1 cellular context compared by ENCODE assay signal in the genomic region with DNA sequence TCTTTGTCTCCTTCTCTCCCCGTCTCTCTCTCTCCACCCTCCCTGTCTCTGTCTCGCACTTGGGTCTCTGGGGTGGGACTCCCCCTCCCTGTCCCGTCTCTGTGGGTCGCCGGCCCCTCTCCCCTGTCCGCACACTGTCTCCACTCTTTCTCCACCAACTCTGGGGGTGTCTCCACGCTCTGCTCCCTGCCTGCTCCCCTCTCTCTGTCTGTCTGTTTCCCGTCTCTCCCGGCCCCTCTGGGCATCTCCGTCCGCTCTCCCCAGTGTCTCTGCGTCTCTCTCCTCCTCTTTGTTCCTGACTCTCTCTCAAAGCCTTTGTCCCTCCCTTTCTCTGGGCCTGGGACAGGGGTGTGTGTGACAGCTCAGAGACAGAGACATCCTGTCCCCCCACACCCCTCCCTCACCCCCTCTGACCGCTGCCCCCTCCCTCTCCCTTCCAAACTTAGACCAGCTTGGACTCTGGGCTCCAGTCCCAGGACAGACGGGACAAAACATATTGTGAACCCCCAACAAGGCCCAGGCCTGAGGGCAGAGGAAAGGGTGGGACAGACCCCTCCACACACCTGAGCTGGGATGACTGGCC.
TF ChIP-seq lines count a peak whose summit lies in the region.

No MANE protein-coding gene starts in this region.

TF ChIP-seq in K562, 482 proteins besides CTCF, POLR2A, EP300 and RAD21:
- TF ChIP-seq NFATC3 (IDR thresholded peaks at IDR 0.05): no peak
- TF ChIP-seq, protein P1, sequence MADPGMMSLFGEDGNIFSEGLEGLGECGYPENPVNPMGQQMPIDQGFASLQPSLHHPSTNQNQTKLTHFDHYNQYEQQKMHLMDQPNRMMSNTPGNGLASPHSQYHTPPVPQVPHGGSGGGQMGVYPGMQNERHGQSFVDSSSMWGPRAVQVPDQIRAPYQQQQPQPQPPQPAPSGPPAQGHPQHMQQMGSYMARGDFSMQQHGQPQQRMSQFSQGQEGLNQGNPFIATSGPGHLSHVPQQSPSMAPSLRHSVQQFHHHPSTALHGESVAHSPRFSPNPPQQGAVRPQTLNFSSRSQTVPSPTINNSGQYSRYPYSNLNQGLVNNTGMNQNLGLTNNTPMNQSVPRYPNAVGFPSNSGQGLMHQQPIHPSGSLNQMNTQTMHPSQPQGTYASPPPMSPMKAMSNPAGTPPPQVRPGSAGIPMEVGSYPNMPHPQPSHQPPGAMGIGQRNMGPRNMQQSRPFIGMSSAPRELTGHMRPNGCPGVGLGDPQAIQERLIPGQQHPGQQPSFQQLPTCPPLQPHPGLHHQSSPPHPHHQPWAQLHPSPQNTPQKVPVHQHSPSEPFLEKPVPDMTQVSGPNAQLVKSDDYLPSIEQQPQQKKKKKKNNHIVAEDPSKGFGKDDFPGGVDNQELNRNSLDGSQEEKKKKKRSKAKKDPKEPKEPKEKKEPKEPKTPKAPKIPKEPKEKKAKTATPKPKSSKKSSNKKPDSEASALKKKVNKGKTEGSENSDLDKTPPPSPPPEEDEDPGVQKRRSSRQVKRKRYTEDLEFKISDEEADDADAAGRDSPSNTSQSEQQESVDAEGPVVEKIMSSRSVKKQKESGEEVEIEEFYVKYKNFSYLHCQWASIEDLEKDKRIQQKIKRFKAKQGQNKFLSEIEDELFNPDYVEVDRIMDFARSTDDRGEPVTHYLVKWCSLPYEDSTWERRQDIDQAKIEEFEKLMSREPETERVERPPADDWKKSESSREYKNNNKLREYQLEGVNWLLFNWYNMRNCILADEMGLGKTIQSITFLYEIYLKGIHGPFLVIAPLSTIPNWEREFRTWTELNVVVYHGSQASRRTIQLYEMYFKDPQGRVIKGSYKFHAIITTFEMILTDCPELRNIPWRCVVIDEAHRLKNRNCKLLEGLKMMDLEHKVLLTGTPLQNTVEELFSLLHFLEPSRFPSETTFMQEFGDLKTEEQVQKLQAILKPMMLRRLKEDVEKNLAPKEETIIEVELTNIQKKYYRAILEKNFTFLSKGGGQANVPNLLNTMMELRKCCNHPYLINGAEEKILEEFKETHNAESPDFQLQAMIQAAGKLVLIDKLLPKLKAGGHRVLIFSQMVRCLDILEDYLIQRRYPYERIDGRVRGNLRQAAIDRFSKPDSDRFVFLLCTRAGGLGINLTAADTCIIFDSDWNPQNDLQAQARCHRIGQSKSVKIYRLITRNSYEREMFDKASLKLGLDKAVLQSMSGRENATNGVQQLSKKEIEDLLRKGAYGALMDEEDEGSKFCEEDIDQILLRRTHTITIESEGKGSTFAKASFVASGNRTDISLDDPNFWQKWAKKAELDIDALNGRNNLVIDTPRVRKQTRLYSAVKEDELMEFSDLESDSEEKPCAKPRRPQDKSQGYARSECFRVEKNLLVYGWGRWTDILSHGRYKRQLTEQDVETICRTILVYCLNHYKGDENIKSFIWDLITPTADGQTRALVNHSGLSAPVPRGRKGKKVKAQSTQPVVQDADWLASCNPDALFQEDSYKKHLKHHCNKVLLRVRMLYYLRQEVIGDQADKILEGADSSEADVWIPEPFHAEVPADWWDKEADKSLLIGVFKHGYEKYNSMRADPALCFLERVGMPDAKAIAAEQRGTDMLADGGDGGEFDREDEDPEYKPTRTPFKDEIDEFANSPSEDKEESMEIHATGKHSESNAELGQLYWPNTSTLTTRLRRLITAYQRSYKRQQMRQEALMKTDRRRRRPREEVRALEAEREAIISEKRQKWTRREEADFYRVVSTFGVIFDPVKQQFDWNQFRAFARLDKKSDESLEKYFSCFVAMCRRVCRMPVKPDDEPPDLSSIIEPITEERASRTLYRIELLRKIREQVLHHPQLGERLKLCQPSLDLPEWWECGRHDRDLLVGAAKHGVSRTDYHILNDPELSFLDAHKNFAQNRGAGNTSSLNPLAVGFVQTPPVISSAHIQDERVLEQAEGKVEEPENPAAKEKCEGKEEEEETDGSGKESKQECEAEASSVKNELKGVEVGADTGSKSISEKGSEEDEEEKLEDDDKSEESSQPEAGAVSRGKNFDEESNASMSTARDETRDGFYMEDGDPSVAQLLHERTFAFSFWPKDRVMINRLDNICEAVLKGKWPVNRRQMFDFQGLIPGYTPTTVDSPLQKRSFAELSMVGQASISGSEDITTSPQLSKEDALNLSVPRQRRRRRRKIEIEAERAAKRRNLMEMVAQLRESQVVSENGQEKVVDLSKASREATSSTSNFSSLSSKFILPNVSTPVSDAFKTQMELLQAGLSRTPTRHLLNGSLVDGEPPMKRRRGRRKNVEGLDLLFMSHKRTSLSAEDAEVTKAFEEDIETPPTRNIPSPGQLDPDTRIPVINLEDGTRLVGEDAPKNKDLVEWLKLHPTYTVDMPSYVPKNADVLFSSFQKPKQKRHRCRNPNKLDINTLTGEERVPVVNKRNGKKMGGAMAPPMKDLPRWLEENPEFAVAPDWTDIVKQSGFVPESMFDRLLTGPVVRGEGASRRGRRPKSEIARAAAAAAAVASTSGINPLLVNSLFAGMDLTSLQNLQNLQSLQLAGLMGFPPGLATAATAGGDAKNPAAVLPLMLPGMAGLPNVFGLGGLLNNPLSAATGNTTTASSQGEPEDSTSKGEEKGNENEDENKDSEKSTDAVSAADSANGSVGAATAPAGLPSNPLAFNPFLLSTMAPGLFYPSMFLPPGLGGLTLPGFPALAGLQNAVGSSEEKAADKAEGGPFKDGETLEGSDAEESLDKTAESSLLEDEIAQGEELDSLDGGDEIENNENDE (IDR thresholded peaks at IDR 0.05; ENCODE audit: low read depth, low read length): no peak
- no peak for TF ChIP-seq NRF1 (conservative IDR thresholded peaks at IDR 0.05 in 1 of 2, IDR thresholded peaks at IDR 0.05 in 1 of 2)
- no peak for TF ChIP-seq PHB (CRISPR knock-in tag; IDR thresholded peaks at IDR 0.05)
- TF ChIP-seq SNRNP70 (optimal IDR thresholded peaks at IDR 0.05; ENCODE audit: low read depth, low read length): no peak
- TF ChIP-seq KDM2B (CRISPR knock-in tag; IDR thresholded peaks at IDR 0.05): no peak
- TF ChIP-seq, protein P2, sequence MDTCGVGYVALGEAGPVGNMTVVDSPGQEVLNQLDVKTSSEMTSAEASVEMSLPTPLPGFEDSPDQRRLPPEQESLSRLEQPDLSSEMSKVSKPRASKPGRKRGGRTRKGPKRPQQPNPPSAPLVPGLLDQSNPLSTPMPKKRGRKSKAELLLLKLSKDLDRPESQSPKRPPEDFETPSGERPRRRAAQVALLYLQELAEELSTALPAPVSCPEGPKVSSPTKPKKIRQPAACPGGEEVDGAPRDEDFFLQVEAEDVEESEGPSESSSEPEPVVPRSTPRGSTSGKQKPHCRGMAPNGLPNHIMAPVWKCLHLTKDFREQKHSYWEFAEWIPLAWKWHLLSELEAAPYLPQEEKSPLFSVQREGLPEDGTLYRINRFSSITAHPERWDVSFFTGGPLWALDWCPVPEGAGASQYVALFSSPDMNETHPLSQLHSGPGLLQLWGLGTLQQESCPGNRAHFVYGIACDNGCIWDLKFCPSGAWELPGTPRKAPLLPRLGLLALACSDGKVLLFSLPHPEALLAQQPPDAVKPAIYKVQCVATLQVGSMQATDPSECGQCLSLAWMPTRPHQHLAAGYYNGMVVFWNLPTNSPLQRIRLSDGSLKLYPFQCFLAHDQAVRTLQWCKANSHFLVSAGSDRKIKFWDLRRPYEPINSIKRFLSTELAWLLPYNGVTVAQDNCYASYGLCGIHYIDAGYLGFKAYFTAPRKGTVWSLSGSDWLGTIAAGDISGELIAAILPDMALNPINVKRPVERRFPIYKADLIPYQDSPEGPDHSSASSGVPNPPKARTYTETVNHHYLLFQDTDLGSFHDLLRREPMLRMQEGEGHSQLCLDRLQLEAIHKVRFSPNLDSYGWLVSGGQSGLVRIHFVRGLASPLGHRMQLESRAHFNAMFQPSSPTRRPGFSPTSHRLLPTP (IDR thresholded peaks at IDR 0.05; ENCODE audit: borderline replicate concordance, extremely low read depth, insufficient read length): no peak
- no peak for TF ChIP-seq MCM7 (IDR thresholded peaks at IDR 0.05)
- no peak for TF ChIP-seq BHLHE40 (IDR thresholded peaks at IDR 0.05; ENCODE audit: low read length)
- no peak for TF ChIP-seq ZNF699 (CRISPR knock-in tag; IDR thresholded peaks at IDR 0.05; ENCODE audit: insufficient replicate concordance)
- TF ChIP-seq NCOA6 (IDR thresholded peaks at IDR 0.05): no peak
- no peak for TF ChIP-seq ZNF431 (CRISPR knock-in tag; IDR thresholded peaks at IDR 0.05)
- TF ChIP-seq, protein P3, sequence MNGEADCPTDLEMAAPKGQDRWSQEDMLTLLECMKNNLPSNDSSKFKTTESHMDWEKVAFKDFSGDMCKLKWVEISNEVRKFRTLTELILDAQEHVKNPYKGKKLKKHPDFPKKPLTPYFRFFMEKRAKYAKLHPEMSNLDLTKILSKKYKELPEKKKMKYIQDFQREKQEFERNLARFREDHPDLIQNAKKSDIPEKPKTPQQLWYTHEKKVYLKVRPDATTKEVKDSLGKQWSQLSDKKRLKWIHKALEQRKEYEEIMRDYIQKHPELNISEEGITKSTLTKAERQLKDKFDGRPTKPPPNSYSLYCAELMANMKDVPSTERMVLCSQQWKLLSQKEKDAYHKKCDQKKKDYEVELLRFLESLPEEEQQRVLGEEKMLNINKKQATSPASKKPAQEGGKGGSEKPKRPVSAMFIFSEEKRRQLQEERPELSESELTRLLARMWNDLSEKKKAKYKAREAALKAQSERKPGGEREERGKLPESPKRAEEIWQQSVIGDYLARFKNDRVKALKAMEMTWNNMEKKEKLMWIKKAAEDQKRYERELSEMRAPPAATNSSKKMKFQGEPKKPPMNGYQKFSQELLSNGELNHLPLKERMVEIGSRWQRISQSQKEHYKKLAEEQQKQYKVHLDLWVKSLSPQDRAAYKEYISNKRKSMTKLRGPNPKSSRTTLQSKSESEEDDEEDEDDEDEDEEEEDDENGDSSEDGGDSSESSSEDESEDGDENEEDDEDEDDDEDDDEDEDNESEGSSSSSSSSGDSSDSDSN (IDR thresholded peaks at IDR 0.05; ENCODE audit: borderline replicate concordance in 1 of 2, low read depth in 2 of 2, low read length in 2 of 2): no peak
- peak; percentile 26; the same call in 1 of the 2 replicates for TF ChIP-seq LARP7 (IDR thresholded peaks at IDR 0.05)
- no peak for TF ChIP-seq FOXP1 (CRISPR knock-in tag; IDR thresholded peaks at IDR 0.05)
- TF ChIP-seq MTA2 (IDR thresholded peaks at IDR 0.05; ENCODE audit: low read depth): 0 out of 2 replicates have a peak, but pooled peaks have one; percentile 5
- TF ChIP-seq MTA1 (IDR thresholded peaks at IDR 0.05; ENCODE audit: borderline replicate concordance): no peak
- peak; percentile 25; the same call in 1 of the 2 replicates for TF ChIP-seq NFRKB (IDR thresholded peaks at IDR 0.05; ENCODE audit: low read depth)
- TF ChIP-seq, protein P4, sequence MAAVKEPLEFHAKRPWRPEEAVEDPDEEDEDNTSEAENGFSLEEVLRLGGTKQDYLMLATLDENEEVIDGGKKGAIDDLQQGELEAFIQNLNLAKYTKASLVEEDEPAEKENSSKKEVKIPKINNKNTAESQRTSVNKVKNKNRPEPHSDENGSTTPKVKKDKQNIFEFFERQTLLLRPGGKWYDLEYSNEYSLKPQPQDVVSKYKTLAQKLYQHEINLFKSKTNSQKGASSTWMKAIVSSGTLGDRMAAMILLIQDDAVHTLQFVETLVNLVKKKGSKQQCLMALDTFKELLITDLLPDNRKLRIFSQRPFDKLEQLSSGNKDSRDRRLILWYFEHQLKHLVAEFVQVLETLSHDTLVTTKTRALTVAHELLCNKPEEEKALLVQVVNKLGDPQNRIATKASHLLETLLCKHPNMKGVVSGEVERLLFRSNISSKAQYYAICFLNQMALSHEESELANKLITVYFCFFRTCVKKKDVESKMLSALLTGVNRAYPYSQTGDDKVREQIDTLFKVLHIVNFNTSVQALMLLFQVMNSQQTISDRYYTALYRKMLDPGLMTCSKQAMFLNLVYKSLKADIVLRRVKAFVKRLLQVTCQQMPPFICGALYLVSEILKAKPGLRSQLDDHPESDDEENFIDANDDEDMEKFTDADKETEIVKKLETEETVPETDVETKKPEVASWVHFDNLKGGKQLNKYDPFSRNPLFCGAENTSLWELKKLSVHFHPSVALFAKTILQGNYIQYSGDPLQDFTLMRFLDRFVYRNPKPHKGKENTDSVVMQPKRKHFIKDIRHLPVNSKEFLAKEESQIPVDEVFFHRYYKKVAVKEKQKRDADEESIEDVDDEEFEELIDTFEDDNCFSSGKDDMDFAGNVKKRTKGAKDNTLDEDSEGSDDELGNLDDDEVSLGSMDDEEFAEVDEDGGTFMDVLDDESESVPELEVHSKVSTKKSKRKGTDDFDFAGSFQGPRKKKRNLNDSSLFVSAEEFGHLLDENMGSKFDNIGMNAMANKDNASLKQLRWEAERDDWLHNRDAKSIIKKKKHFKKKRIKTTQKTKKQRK (IDR thresholded peaks at IDR 0.05; ENCODE audit: borderline replicate concordance, low read depth, low read length): no peak
- TF ChIP-seq, protein P5, sequence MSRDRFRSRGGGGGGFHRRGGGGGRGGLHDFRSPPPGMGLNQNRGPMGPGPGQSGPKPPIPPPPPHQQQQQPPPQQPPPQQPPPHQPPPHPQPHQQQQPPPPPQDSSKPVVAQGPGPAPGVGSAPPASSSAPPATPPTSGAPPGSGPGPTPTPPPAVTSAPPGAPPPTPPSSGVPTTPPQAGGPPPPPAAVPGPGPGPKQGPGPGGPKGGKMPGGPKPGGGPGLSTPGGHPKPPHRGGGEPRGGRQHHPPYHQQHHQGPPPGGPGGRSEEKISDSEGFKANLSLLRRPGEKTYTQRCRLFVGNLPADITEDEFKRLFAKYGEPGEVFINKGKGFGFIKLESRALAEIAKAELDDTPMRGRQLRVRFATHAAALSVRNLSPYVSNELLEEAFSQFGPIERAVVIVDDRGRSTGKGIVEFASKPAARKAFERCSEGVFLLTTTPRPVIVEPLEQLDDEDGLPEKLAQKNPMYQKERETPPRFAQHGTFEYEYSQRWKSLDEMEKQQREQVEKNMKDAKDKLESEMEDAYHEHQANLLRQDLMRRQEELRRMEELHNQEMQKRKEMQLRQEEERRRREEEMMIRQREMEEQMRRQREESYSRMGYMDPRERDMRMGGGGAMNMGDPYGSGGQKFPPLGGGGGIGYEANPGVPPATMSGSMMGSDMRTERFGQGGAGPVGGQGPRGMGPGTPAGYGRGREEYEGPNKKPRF (IDR thresholded peaks at IDR 0.05; ENCODE audit: low read depth, low read length): no peak
- TF ChIP-seq, protein P6, sequence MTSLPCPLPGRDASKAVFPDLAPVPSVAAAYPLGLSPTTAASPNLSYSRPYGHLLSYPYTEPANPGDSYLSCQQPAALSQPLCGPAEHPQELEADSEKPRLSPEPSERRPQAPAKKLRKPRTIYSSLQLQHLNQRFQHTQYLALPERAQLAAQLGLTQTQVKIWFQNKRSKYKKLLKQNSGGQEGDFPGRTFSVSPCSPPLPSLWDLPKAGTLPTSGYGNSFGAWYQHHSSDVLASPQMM (CRISPR knock-in tag; IDR thresholded peaks at IDR 0.05): no peak
- TF ChIP-seq PRPF4 (IDR thresholded peaks at IDR 0.05; ENCODE audit: insufficient read depth, low read depth, low read length, poor library complexity, severe bottlenecking): no peak
- TF ChIP-seq NR1H2 (CRISPR knock-in tag; IDR thresholded peaks at IDR 0.05): no peak
- TF ChIP-seq, protein P7, sequence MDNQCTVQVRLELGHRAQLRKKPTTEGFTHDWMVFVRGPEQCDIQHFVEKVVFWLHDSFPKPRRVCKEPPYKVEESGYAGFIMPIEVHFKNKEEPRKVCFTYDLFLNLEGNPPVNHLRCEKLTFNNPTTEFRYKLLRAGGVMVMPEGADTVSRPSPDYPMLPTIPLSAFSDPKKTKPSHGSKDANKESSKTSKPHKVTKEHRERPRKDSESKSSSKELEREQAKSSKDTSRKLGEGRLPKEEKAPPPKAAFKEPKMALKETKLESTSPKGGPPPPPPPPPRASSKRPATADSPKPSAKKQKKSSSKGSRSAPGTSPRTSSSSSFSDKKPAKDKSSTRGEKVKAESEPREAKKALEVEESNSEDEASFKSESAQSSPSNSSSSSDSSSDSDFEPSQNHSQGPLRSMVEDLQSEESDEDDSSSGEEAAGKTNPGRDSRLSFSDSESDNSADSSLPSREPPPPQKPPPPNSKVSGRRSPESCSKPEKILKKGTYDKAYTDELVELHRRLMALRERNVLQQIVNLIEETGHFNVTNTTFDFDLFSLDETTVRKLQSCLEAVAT (IDR thresholded peaks at IDR 0.05): peak in 1 of 2 experiments; percentile 61; a peak in 2 of 4 replicates
- no peak for TF ChIP-seq MAFK (IDR thresholded peaks at IDR 0.05; ENCODE audit: low read length)
TF ChIP-seq in K562: peak in this region for 4.
